1 cellular context compared by ENCODE assay signal in the genomic region with DNA sequence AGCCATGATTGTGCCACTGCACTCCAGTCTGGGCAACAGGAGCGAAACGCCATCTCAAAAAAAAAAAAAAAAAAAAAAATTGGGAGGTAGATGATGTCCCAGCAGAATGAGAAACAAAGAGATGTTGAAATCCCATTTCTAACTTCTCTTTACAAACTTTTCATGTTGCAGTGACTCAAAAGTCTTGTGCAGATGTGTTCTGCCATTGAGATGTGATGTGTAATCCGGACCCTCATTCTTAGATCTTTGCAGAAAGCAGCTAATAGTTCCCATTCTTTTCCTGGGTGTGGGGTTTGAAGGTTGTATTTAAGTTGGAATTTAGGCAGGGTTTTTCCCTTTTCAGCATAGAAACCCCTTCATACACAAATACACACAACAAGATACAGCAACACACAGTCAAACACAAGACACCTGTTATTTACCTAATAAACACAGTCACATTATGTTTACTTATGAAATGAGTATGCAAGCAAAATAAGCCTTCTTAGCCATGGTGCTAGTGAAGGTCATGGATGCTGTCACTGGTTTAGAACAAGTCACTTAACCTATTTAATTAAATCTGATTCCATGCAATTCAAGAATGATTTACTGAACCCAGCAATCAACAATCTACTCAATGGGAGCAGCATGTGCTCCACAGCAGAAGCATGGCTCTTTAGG.
TF ChIP-seq lines count a peak whose summit lies in the region.

No MANE protein-coding gene starts in this region.

TF ChIP-seq in SK-N-SH treated with all-trans-retinoic acid at 6 μM for 48 hours, 23 proteins besides CTCF, POLR2A, EP300 and RAD21 (continued from another document):
- TF ChIP-seq CREB5 (CRISPR knock-in tag; IDR thresholded peaks at IDR 0.05; ENCODE audit: low read depth), result no peak
- TF ChIP-seq ZNF565 (CRISPR knock-in tag; conservative IDR thresholded peaks at IDR 0.05; ENCODE audit: low read depth), result no peak
